22 cellular contexts compared by ENCODE assay signal in the genomic region with DNA sequence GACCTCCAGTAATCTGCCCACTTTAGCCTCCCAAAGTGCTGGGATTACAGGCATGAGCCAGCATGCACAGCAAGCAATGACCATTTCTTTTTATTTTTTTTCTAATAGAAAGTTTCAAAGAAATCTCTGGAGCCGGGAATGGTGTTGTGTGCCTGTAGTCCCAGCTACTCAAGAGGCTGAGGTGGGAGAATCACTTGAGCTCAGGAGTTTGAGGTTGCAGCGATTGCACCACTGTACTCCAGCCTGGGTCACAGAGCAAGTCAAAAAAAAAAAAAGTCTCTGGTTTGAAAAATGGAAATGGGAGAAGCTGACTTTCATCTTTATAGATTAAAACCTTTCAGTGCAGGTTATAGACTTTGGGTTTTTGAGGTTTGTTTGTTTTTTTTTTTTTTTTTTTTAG.
"Had no signal": no experiment of that assay in that cellular context is flagged by ENCODE, and none has a peak within 500 bp of the region (broad histone marks: within the 10 kb centered on the region; RNA-seq: fewer than 3 reads in every experiment).

No MANE protein-coding gene starts in this region.

- H3K9me3 ChIP-seq: mucosa of descending colon, ovary, right atrium auricular region, right lobe of liver, tibial nerve, upper lobe of left lung had no signal

- H3K27me3 ChIP-seq: ovary, right atrium auricular region, right lobe of liver, tibial nerve, upper lobe of left lung had no signal

- ATAC-seq: left cardiac atrium; mucosa of descending colon; naive thymus-derived CD4-positive, alpha-beta T cell; natural killer cell treated with Interleukin-12 subunit alpha and Interleukin-12 subunit beta and Interleukin-15 and Interleukin-18, amount 100 ng/mL, for 72 hours; stimulated activated memory B cell treated with anti-CD40 and anti-IgM and Interleukin-4, amounts not matched to agents 10 μg/mL and 1 μg/mL and 100 μg/mL, for 72 hours; stimulated activated naive CD8-positive, alpha-beta T cell treated with anti-CD3 and anti-CD28 coated beads, Interleukin-15, Interleukin-2, amounts not matched to agents 100 U/mL and 50 U/mL, for 24 hours had no signal

- H3K27ac Mint-ChIP-seq: memory B cell; progenitor cell of endocrine pancreas; stimulated activated memory B cell treated with anti-CD40 and anti-IgM and Interleukin-4, amounts not matched to agents 10 μg/mL and 1 μg/mL and 100 μg/mL, for 72 hours had no signal

- H3K27me3 Mint-ChIP-seq: memory B cell; naive thymus-derived CD4-positive, alpha-beta T cell; natural killer cell treated with Interleukin-12 subunit alpha and Interleukin-12 subunit beta and Interleukin-15 and Interleukin-18, amount 100 ng/mL, for 72 hours; progenitor cell of endocrine pancreas; stimulated activated memory B cell treated with anti-CD40 and anti-IgM and Interleukin-4, amounts not matched to agents 10 μg/mL and 1 μg/mL and 100 μg/mL, for 72 hours had no signal

- H3K27ac ChIP-seq: ovary, right lobe of liver, tibial nerve had no signal

- H3K4me3 Mint-ChIP-seq: memory B cell; naive thymus-derived CD4-positive, alpha-beta T cell; natural killer cell treated with Interleukin-12 subunit alpha and Interleukin-12 subunit beta and Interleukin-15 and Interleukin-18, amount 100 ng/mL, for 72 hours; stimulated activated memory B cell treated with anti-CD40 and anti-IgM and Interleukin-4, amounts not matched to agents 10 μg/mL and 1 μg/mL and 100 μg/mL, for 72 hours had no signal

- H3K4me3 ChIP-seq: mucosa of descending colon, ovary, right atrium auricular region, right lobe of liver, smooth muscle cell, tibial nerve, upper lobe of left lung had no signal

- H3K36me3 ChIP-seq: ovary, right atrium auricular region, right lobe of liver, tibial nerve, upper lobe of left lung had no signal

- H3K9me3 Mint-ChIP-seq: memory B cell; natural killer cell treated with Interleukin-12 subunit alpha and Interleukin-12 subunit beta and Interleukin-15 and Interleukin-18, amount 100 ng/mL, for 72 hours; stimulated activated memory B cell treated with anti-CD40 and anti-IgM and Interleukin-4, amounts not matched to agents 10 μg/mL and 1 μg/mL and 100 μg/mL, for 72 hours had no signal

- DNase-seq: hippocampal formation; kidney glomerular epithelial cell; left cardiac atrium; midbrain; naive thymus-derived CD4-positive, alpha-beta T cell; ovary; right lobe of liver; stimulated activated CD4-positive, alpha-beta T cell treated with anti-CD3 and anti-CD28 coated beads, Interleukin-1b, Interleukin-23, amount 100 ng/mL, for 48 hours; stimulated activated CD4-positive, alpha-beta T cell treated with anti-CD3 and anti-CD28 coated beads, Interleukin-2, amount 100 ng/mL, for 48 hours; stimulated activated CD4-positive, alpha-beta T cell treated with anti-CD3 and anti-CD28 coated beads, Interleukin-4, amount 100 ng/mL, for 4 hours; stimulated activated CD8-positive, alpha-beta memory T cell treated with anti-CD3 and anti-CD28 coated beads, Interleukin-4, amount 100 ng/mL, for 48 hours; stimulated activated naive CD8-positive, alpha-beta T cell treated with anti-CD3 and anti-CD28 coated beads, Interleukin-15, Interleukin-2, amounts not matched to agents 100 U/mL and 50 U/mL, for 24 hours; substantia nigra had no signal

- H3K4me2 ChIP-seq: smooth muscle cell had no signal
